ENCODE assay signal across 18 cellular contexts in the genomic region with DNA sequence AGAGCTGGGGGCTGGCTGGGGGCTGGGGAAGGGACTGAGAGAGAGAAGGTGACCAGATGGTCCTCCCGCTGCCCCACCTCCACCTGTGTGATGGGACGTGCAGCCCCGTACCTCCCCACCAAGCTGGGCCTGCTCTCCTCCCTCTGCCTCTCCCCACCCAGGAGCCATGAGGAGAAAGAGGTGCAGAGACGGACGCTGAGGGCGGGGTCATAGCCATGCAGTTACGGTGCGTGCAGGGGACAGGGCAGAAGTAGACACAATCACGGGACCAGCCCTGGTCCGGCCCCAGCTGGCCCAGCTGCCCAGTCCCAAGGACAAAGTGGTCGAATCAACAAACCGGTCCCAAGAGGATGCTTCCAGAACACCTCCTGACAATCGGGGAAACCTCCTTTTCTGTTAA. TPM values are rescaled to one million over a fixed set of nuclear protein-coding genes. Genes with fewer than 3 reads are reported as not detected.
DNase-seq lines count a peak whose midpoint lies in the region; ATAC-seq and TF ChIP-seq lines count a peak whose summit lies in the region.
"Had no signal": no experiment of that assay in that cellular context is flagged by ENCODE, and none has a peak within 500 bp of the region (broad histone marks: within the 10 kb centered on the region; RNA-seq: fewer than 3 reads in every experiment).

No MANE protein-coding gene starts in this region.

- H3K27me3 ChIP-seq in esophagus squamous epithelium = no peaks in the 10 kb centered on the region
- no peaks in the 10 kb centered on the region for H3K27me3 ChIP-seq in mesenchymal stem cell (ENCODE audit: control insufficient read depth in 1 of 2, insufficient read depth in 1 of 2, low read length in 2 of 2)
- H3K27me3 ChIP-seq: spleen, upper lobe of left lung had no signal

- H3K4me3 ChIP-seq in esophagus squamous epithelium (no peak overlapping the region), mesenchymal stem cell (ENCODE audit: insufficient read depth in 1 of 2, low read depth in 1 of 2, low read length in 2 of 2) (no peak overlapping the region)
- H3K4me3 ChIP-seq: spleen, upper lobe of left lung had no signal

- no peak overlapping the region for H3K9ac ChIP-seq in mesenchymal stem cell (ENCODE audit: low read length)

- no peak overlapping the region for H3K4me2 ChIP-seq in mesenchymal stem cell (ENCODE audit: low read length, poor library complexity, severe bottlenecking)

- H3K36me3 ChIP-seq in esophagus squamous epithelium (peaks cover 52 to 99% (median 64%) of the 10 kb centered on the region in 3 donors), mesenchymal stem cell (ENCODE audit: control insufficient read depth in 1 of 2, insufficient read depth in 2 of 2, low read depth in 1 of 2, low read length in 2 of 2) (peaks cover 80 to 98% of the 10 kb centered on the region in 2 experiments)

- H2BK12ac ChIP-seq in mesenchymal stem cell (ENCODE audit: low read length in 2 of 2) = no peak overlapping the region

- no peak overlapping the region for H2AFZ ChIP-seq in mesenchymal stem cell (ENCODE audit: low read depth, low read length)

- H3K79me1 ChIP-seq in mesenchymal stem cell (replicated peaks; ENCODE audit: low read length, poor library complexity, severe bottlenecking) = peaks cover 47% of the 10 kb centered on the region

- peaks cover 0 to 18% (median 0%) of the 10 kb centered on the region in 3 donors for H3K9me3 ChIP-seq in esophagus squamous epithelium
- peaks cover 13% of the 10 kb centered on the region for H3K9me3 ChIP-seq in mesenchymal stem cell (ENCODE audit: control insufficient read depth, low read length)

- no peak overlapping the region for H2AK5ac ChIP-seq in mesenchymal stem cell (ENCODE audit: low read length, severe bottlenecking)

- DNase-seq in RWPE1 (ENCODE audit: low spot score) = no peak
- no peak for DNase-seq in esophagus squamous epithelium (lab: John Stamatoyannopoulos, UW)
- no peak for DNase-seq in mesenchymal stem cell
- peak in 8 of 49 donors; percentile 1 to 41 (median 11) for DNase-seq in substantia nigra (lab: John Stamatoyannopoulos, UW)
- no peak for DNase-seq in activated naive CD4-positive, alpha-beta T cell treated with anti-CD3 and anti-CD28 coated beads, Interleukin-2, amount 50 U/mL, for 16 hours
- DNase-seq in HT-29 (ENCODE audit: low spot score) = no peak
- DNase-seq: CD8-positive, alpha-beta T cell; DMS79; effector CD4-positive, alpha-beta T cell; KG1; naive thymus-derived CD4-positive, alpha-beta T cell; NCI-H2029 treated with DMSO at 0.1 percent for 48 hours; OCI-M1; spleen had no signal

- POLR2A ChIA-PET in RWPE1 (lab: Yijun Ruan, JAX; ENCODE audit: low non-redundant PET) = interaction anchor here (0.6 kb wide), 1 partner anchor 1424 kb away, joined by 6 read pairs; no protein-coding TSS in a partner anchor

- H3K18ac ChIP-seq in mesenchymal stem cell (ENCODE audit: low read depth in 1 of 2, low read length in 2 of 2) = peak overlapping the region in 1 of 2 experiments; percentile 56

- no peak overlapping the region for H3K4ac ChIP-seq in mesenchymal stem cell (ENCODE audit: low read depth in 1 of 2, low read length in 2 of 2)

- no peak overlapping the region for H2BK120ac ChIP-seq in mesenchymal stem cell (ENCODE audit: low read depth, low read length)

- peak overlapping the region; percentile 37; the same call in 1 of the 2 replicates for H3K27ac ChIP-seq in RWPE1
- H3K27ac ChIP-seq in esophagus squamous epithelium = peak overlapping the region in 3 of 4 donors; percentile 33 to 73 (median 70)
- no peak overlapping the region for H3K27ac ChIP-seq in mesenchymal stem cell (ENCODE audit: low read length, poor library complexity, severe bottlenecking)
- H3K27ac ChIP-seq in substantia nigra (ENCODE audit: low read depth, low read length, poor library complexity, severe bottlenecking) = peak overlapping the region; percentile 63
- H3K27ac ChIP-seq: spleen had no signal

- H2BK15ac ChIP-seq in mesenchymal stem cell (ENCODE audit: low read depth, poor library complexity, severe bottlenecking) = peak overlapping the region; percentile 9

- no peak overlapping the region for H3K14ac ChIP-seq in mesenchymal stem cell (ENCODE audit: low read length in 2 of 2)

- H3K4me1 ChIP-seq in esophagus squamous epithelium (peaks cover 0 to 24% (median 4%) of the 10 kb centered on the region in 3 donors), mesenchymal stem cell (ENCODE audit: control insufficient read depth, insufficient read depth, low read depth, low read length) (peaks cover 11% of the 10 kb centered on the region)
- H3K4me1 ChIP-seq: spleen, upper lobe of left lung had no signal

- no peak for TF ChIP-seq POLR2A in esophagus squamous epithelium (IDR thresholded peaks at IDR 0.05)

- no peak overlapping the region for H4K91ac ChIP-seq in mesenchymal stem cell (ENCODE audit: low read length)

- intact Hi-C loops in esophagus squamous epithelium (cut with DNase I) = no loop called here

- ATAC-seq in HG02610 (IDR thresholded peaks at IDR 0.05; ENCODE audit: unreplicated experiment) (no peak), HG03025 (IDR thresholded peaks at IDR 0.05; ENCODE audit: low FRiP score, unreplicated experiment) (no peak)
- ATAC-seq: CD8-positive, alpha-beta T cell; naive thymus-derived CD4-positive, alpha-beta T cell had no signal

- WGBS in esophagus squamous epithelium, 2 donors = 72 to 87% methylated on average over 10 to 13 of the region's 13 CpGs
- WGBS in mesenchymal stem cell = 94% methylated on average over 13 of the region's 13 CpGs

- CTCF ChIA-PET in RWPE1 (lab: Yijun Ruan, JAX) = no interaction called here

- H3K23ac ChIP-seq in mesenchymal stem cell (ENCODE audit: low read length in 2 of 2) = no peak overlapping the region

- TF ChIP-seq CTCF in RWPE1 (conservative IDR thresholded peaks at IDR 0.05; ENCODE audit: low read depth) = no peak
- TF ChIP-seq CTCF in esophagus squamous epithelium (IDR thresholded peaks at IDR 0.05) = no peak

- no peak overlapping the region for H4K8ac ChIP-seq in mesenchymal stem cell (ENCODE audit: low read length)

- H2BK5ac ChIP-seq in mesenchymal stem cell (ENCODE audit: low read depth, low read length, poor library complexity, severe bottlenecking) = no peak overlapping the region

RNA-seq across cellular contexts. Expression of a gene that starts 33.2 kb away (rescaled TPM):
- under 1 TPM in 3 of 4 donors, not detected in 1; 0.23 to 0.57 (median 0.45) TPM for total RNA-seq in esophagus squamous epithelium
- 1.3 TPM for polyA plus RNA-seq in mesenchymal stem cell (2013, experiment 1 of 2)
- 1.1 TPM for polyA plus RNA-seq in mesenchymal stem cell (2013, experiment 2 of 2)
- not detected in 2 replicates for total RNA-seq in HT-29 (2014; rRNA removed; shearing (Covaris generic))
- total RNA-seq: bronchial epithelial cell; CD8-positive, alpha-beta T cell; naive thymus-derived CD4-positive, alpha-beta T cell had no signal
